Comparison of ENCODE assay signal across 9 cellular contexts in genomic region chr10:62076872-62077271, GRCh38.
DNase-seq lines count a peak whose midpoint lies in the region; ATAC-seq and TF ChIP-seq lines count a peak whose summit lies in the region.
"Had no signal": no experiment of that assay in that cellular context is flagged by ENCODE, and none has a peak within 500 bp of the region (broad histone marks: within the 10 kb centered on the region; RNA-seq: fewer than 3 reads in every experiment).

No MANE protein-coding gene starts in this region.

- CTCF ChIA-PET in activated CD4-positive, alpha-beta T cell treated with anti-CD3 and anti-CD28 coated beads, Interleukin-2, amount 10 ng/mL, durations not matched to agents 7 days and 5 days (lab: Charles Lee) = interaction anchor here (1.0 to 1.6 kb wide), 3 partner anchors 11 to 168 kb away, joined by 3 to 5 read pairs (median 3); no protein-coding TSS in a partner anchor

- POLR2A ChIA-PET in activated CD4-positive, alpha-beta T cell treated with anti-CD3 and anti-CD28 coated beads, Interleukin-2, amount 10 ng/mL, durations not matched to agents 7 days and 5 days (lab: Charles Lee) = no interaction called here

- peaks cover 89% of the 10 kb centered on the region for H3K36me3 Mint-ChIP-seq in activated CD4-positive, alpha-beta T cell treated with anti-CD3 and anti-CD28 coated beads, Interleukin-2, amount 10 ng/mL, durations not matched to agents 7 days and 5 days (ENCODE audit: low read depth)

- 20 to 41% methylated on average over 2 of the region's 2 CpGs for WGBS in thyroid gland, 2 donors

- no peak for DNase-seq in activated CD4-positive, alpha-beta T cell treated with anti-CD3 and anti-CD28 coated beads, Interleukin-2, amount 10 ng/mL, durations not matched to agents 7 days and 5 days
- DNase-seq in activated CD4-positive, alpha-beta T cell treated with anti-CD3 and anti-CD28 coated beads for 4 hours = no peak
- DNase-seq in adipocyte (ENCODE audit: low read depth) (peak; percentile 76), kidney glomerular epithelial cell (lab: John Stamatoyannopoulos, UW) (peak; percentile 94), thyroid gland (no peak), NCI-H1105 (lab: John Stamatoyannopoulos, UW) (no peak)
- DNase-seq in activated effector memory CD4-positive, alpha-beta T cell treated with Interleukin-2 at 50 U/mL for 16 hours = no peak

- H3K4me3 ChIP-seq in adipocyte (ENCODE audit: low read length) (no peak overlapping the region), thyroid gland (replicated peaks in 1 of 3) (no peak overlapping the region)

- peaks cover 10% of the 10 kb centered on the region for H3K9me3 Mint-ChIP-seq in activated CD4-positive, alpha-beta T cell treated with anti-CD3 and anti-CD28 coated beads, Interleukin-2, amount 10 ng/mL, durations not matched to agents 7 days and 5 days

- ATAC-seq in HG03159 (IDR thresholded peaks at IDR 0.05; ENCODE audit: unreplicated experiment) = no peak

- H3K4me3 Mint-ChIP-seq in activated CD4-positive, alpha-beta T cell treated with anti-CD3 and anti-CD28 coated beads, Interleukin-2, amount 10 ng/mL, durations not matched to agents 7 days and 5 days = no peak overlapping the region

- peak in 1 of 6 experiments; percentile 10 for TF ChIP-seq CTCF in thyroid gland (IDR thresholded peaks at IDR 0.05)

- H3K9me3 ChIP-seq in adipocyte (ENCODE audit: control insufficient read depth, low read length) (no peaks in the 10 kb centered on the region), thyroid gland (no peaks in the 10 kb centered on the region)

- peaks cover 76% of the 10 kb centered on the region for H3K36me3 ChIP-seq in adipocyte (ENCODE audit: control insufficient read depth, insufficient read depth, low read length, severe bottlenecking)
- peaks cover 0 to 2% of the 10 kb centered on the region in 2 donors for H3K36me3 ChIP-seq in thyroid gland

- peaks cover 91% of the 10 kb centered on the region for H3K4me1 ChIP-seq in adipocyte (ENCODE audit: control insufficient read depth, insufficient read depth, low read length)
- H3K4me1 ChIP-seq in thyroid gland = peaks cover 20 to 42% of the 10 kb centered on the region in 2 donors

- H3K27ac ChIP-seq in thyroid gland = peak overlapping the region; percentile 26 to 87 (median 86)
- H3K27ac ChIP-seq: C4-2B had no signal

- TF ChIP-seq POLR2A in thyroid gland (IDR thresholded peaks at IDR 0.05) = no peak

- peaks cover 84% of the 10 kb centered on the region for H3K4me1 Mint-ChIP-seq in activated CD4-positive, alpha-beta T cell treated with anti-CD3 and anti-CD28 coated beads, Interleukin-2, amount 10 ng/mL, durations not matched to agents 7 days and 5 days

- peak overlapping the region; percentile 75 for H3K27ac Mint-ChIP-seq in activated CD4-positive, alpha-beta T cell treated with anti-CD3 and anti-CD28 coated beads, Interleukin-2, amount 10 ng/mL, durations not matched to agents 7 days and 5 days

- no peaks in the 10 kb centered on the region for H3K27me3 ChIP-seq in adipocyte (replicated peaks; ENCODE audit: control insufficient read depth, insufficient read depth, low read length)
- H3K27me3 ChIP-seq in thyroid gland = no peaks in the 10 kb centered on the region

- peak overlapping the region; percentile 73 for H3K9ac ChIP-seq in adipocyte (ENCODE audit: low read length)

- intact Hi-C loops in thyroid gland (cut with DNase I) = no loop called here

- H3K27me3 Mint-ChIP-seq in activated CD4-positive, alpha-beta T cell treated with anti-CD3 and anti-CD28 coated beads, Interleukin-2, amount 10 ng/mL, durations not matched to agents 7 days and 5 days = no peaks in the 10 kb centered on the region

Comparison
In these comparisons a context has a peak if more than half of its experiments do, and no peak if none do; other contexts are left out.
1. DNase-seq: peak in adipocyte (single experiment) and kidney glomerular epithelial cell (single experiment); none in activated CD4-positive, alpha-beta T cell treated with anti-CD3 and anti-CD28 coated beads, Interleukin-2, amount 10 ng/mL, durations not matched to agents 7 days and 5 days (single experiment), activated CD4-positive, alpha-beta T cell treated with anti-CD3 and anti-CD28 coated beads for 4 hours (0 of 2), thyroid gland (0 of 2), NCI-H1105 (single experiment) and activated effector memory CD4-positive, alpha-beta T cell treated with Interleukin-2 at 50 U/mL for 16 hours (single experiment).